ENCODE assay signal across 9 cellular contexts in genomic region chr13:51644649-51645048, GRCh38.
DNase-seq lines count a peak whose midpoint lies in the region; ATAC-seq, FAIRE-seq and TF ChIP-seq lines count a peak whose summit lies in the region.
"Had no signal": no experiment of that assay in that cellular context is flagged by ENCODE, and none has a peak within 500 bp of the region (broad histone marks: within the 10 kb centered on the region; RNA-seq: fewer than 3 reads in every experiment).

No MANE protein-coding gene starts in this region.

- H3K4me3 Mint-ChIP-seq in CD14-positive monocyte = peak overlapping the region; percentile 39 to 85

- H3K4me2 ChIP-seq in GM12878 (ENCODE audit: control insufficient read depth, insufficient read depth) = no peak overlapping the region

- no peak for TF ChIP-seq RAD21 in GM12878 (IDR thresholded peaks at IDR 0.05; ENCODE audit: insufficient read depth, low read depth, low read length)

- H3K4me3 ChIP-seq in HUES64 (ENCODE audit: low read length) (no peak overlapping the region), GM12878 (no peak overlapping the region), right lobe of liver (no peak overlapping the region), H7 (ENCODE audit: insufficient read depth, low read depth, low read length) (no peak overlapping the region)
- H3K4me3 ChIP-seq: K562 had no signal

- no peaks in the 10 kb centered on the region for H3K27me3 ChIP-seq in HUES64 (ENCODE audit: insufficient read depth, low read length)
- H3K27me3 ChIP-seq in GM12878 (replicated peaks in 1 of 2; ENCODE audit: control insufficient read depth in 2 of 2, insufficient read depth in 2 of 2, low read length in 1 of 2) = no peaks in the 10 kb centered on the region
- H3K27me3 ChIP-seq in right lobe of liver = no peaks in the 10 kb centered on the region
- no peaks in the 10 kb centered on the region for H3K27me3 ChIP-seq in H7 (ENCODE audit: control insufficient read depth, insufficient read depth, low read length)

- H3K79me2 ChIP-seq in GM12878 (ENCODE audit: control insufficient read depth, insufficient read depth, low read length) = no peaks in the 10 kb centered on the region; the same call in none of the 2 replicates

- in situ Hi-C loops in GM12878 (cut with MboI) = no loop called here

- ATAC-seq in GM12878 (peak; percentile 68), right lobe of liver (peak in 3 of 4 donors; percentile 23 to 42 (median 31))
- ATAC-seq: K562 had no signal

- RAD21 ChIA-PET in GM12878 (lab: Charles Lee; ENCODE audit: unreplicated experiment) = interaction anchor here (0.6 to 2.2 kb wide), 8 partner anchors 12 to 191 kb away, joined by 3 to 9 read pairs (median 4); no protein-coding TSS in a partner anchor

- TF ChIP-seq CTCF in CD14-positive monocyte (IDR thresholded peaks at IDR 0.05) (no peak), GM12878 (IDR thresholded peaks at IDR 0.05 in 2 of 3, conservative IDR thresholded peaks at IDR 0.05 in 1 of 3; ENCODE audit: control insufficient read depth in 2 of 3, extremely low read depth in 1 of 3, insufficient read depth in 1 of 3, low read depth in 3 of 3, low read length in 3 of 3) (no peak), right lobe of liver (IDR thresholded peaks at IDR 0.05) (no peak)

- H2AFZ ChIP-seq in GM12878 (ENCODE audit: control insufficient read depth, low read depth, low read length) = no peak overlapping the region

- POLR2A ChIA-PET in GM12878 (lab: Charles Lee) = interaction anchor here (0.6 to 1.3 kb wide), 3 partner anchors 22 to 32 kb away, joined by 3 to 4 read pairs (median 3); no protein-coding TSS in a partner anchor

- H3K36me3 Mint-ChIP-seq in CD14-positive monocyte = peaks cover 8 to 14% of the 10 kb centered on the region in 2 donors

- H3K27ac ChIP-seq in HUES64 (ENCODE audit: low read depth, low read length) (peak overlapping the region; percentile 85), GM12878 (ENCODE audit: control insufficient read depth, insufficient read depth) (peak overlapping the region; percentile 4; the same call in 1 of the 2 replicates), right lobe of liver (peak overlapping the region in 1 of 3 donors; percentile 16)

- H3K4me1 Mint-ChIP-seq in CD14-positive monocyte = peaks cover 60% of the 10 kb centered on the region

- CTCF ChIA-PET in GM12878 (lab: Yijun Ruan, JAX) = interaction anchor here (0.9 to 1.8 kb wide), 6 partner anchors 12 to 192 kb away, joined by 3 to 7 read pairs (median 4); partner anchors contain the start of gene INTS6

- H3K9ac ChIP-seq in HUES64 (ENCODE audit: low read depth, low read length) (peak overlapping the region; percentile 55), GM12878 (ENCODE audit: control insufficient read depth, insufficient read depth, low read length) (no peak overlapping the region)

- FAIRE-seq in GM12878 (lab: Jason Lieb, UNC) = no peak
- FAIRE-seq: K562 had no signal

- no peaks in the 10 kb centered on the region for H3K27me3 Mint-ChIP-seq in CD14-positive monocyte (ENCODE audit: low read depth in 3 of 3)

- DNase-seq in CD14-positive monocyte (ENCODE audit: low spot score) = no peak
- DNase-seq in GM12878 (ENCODE audit: low read depth, low spot score) = no peak
- DNase-seq in right lobe of liver = no peak
- DNase-seq in NCI-H187 treated with DMSO at 0.1 percent for 48 hours (lab: John Stamatoyannopoulos, UW) = no peak
- DNase-seq in NCI-H2196 (lab: John Stamatoyannopoulos, UW; ENCODE audit: unreplicated experiment) = no peak
- DNase-seq in SKM-1 treated with dmso at 0.1 percent for 144 hours (lab: John Stamatoyannopoulos, UW; ENCODE audit: unreplicated experiment) = no peak
- DNase-seq in H7 = no peak

- intact Hi-C loops in CD14-positive monocyte (cut with micrococcal nuclease) (loop anchor here (2.0 to 5.0 kb wide), 2 partner anchors 47 to 60 kb away; partner anchors contain the start of gene WDFY2 (in 2 of the 2)), GM12878 (cut with micrococcal nuclease; ENCODE audit: unreplicated experiment) (no loop called here), right lobe of liver (cut with DNase I) (no loop called here)

- no peaks in the 10 kb centered on the region for H4K20me1 ChIP-seq in GM12878 (ENCODE audit: control insufficient read depth, insufficient read depth)

- TF ChIP-seq POLR2A in GM12878 (IDR thresholded peaks at IDR 0.05; ENCODE audit: low read depth, low read length) (no peak), right lobe of liver (IDR thresholded peaks at IDR 0.05) (no peak)

- H3K36me3 ChIP-seq in HUES64 (ENCODE audit: insufficient read depth, low read length) (no peaks in the 10 kb centered on the region), GM12878 (ENCODE audit: control insufficient read depth in 2 of 2, insufficient read depth in 2 of 2, low read length in 1 of 2) (no peaks in the 10 kb centered on the region), right lobe of liver (no peaks in the 10 kb centered on the region), H7 (replicated peaks; ENCODE audit: control insufficient read depth, insufficient read depth, low read length) (no peaks in the 10 kb centered on the region)

- TF ChIP-seq EP300 in GM12878 (IDR thresholded peaks at IDR 0.05; ENCODE audit: borderline replicate concordance in 1 of 2, control insufficient read depth in 1 of 2, low read depth in 2 of 2, low read length in 2 of 2) = no peak

- peaks cover 49% of the 10 kb centered on the region for H3K4me1 ChIP-seq in HUES64 (ENCODE audit: insufficient read depth, low read length)
- H3K4me1 ChIP-seq in GM12878 (ENCODE audit: control insufficient read depth, insufficient read depth, low read length) = peaks cover 12% of the 10 kb centered on the region
- H3K4me1 ChIP-seq in right lobe of liver = peaks cover 0 to 23% (median 1%) of the 10 kb centered on the region in 4 donors

- no TSS peak for BruUV-seq in GM12878 (replicated peaks; lab: Mats Ljungman, UMichigan)

- SMC1A ChIA-PET in GM12878 (lab: Charles Lee; ENCODE audit: uncharacterized antibody, unreplicated experiment) = interaction anchor here (0.7 to 2.7 kb wide), 19 partner anchors 10 to 191 kb away, joined by 3 to 14 read pairs (median 5); no protein-coding TSS in a partner anchor

- H3K9me3 ChIP-seq in HUES64 (ENCODE audit: insufficient read depth, low read depth, low read length) (no peaks in the 10 kb centered on the region), GM12878 (replicated peaks; ENCODE audit: control insufficient read depth, insufficient read depth, low read length) (no peaks in the 10 kb centered on the region), right lobe of liver (no peaks in the 10 kb centered on the region)

- H3K9me3 Mint-ChIP-seq in CD14-positive monocyte = no peaks in the 10 kb centered on the region

- WGBS in HUES64 = 73% methylated on average over 1 of the region's 1 CpG
- 0% methylated on average over 1 of the region's 1 CpG for WGBS in GM12878 (ENCODE audit: insufficient coverage, insufficient replicate concordance, low lambda C conversion rate, missing lambda C conversion rate)
- no CpG with 5 or more reads among the region's 1 CpG for WGBS in right lobe of liver (ENCODE audit: insufficient coverage, low coverage, low lambda C conversion rate, missing lambda C conversion rate)

- H3K27ac Mint-ChIP-seq in CD14-positive monocyte = peak overlapping the region; percentile 97 to 100 (median 99)

TF ChIP-seq in GM12878, 131 proteins besides CTCF, POLR2A, EP300 and RAD21:
- TF ChIP-seq ZNF384 (IDR thresholded peaks at IDR 0.05; ENCODE audit: borderline replicate concordance, low read depth, low read length) (no peak), CBX5 (IDR thresholded peaks at IDR 0.05; ENCODE audit: low read depth) (no peak), BRCA1 (IDR thresholded peaks at IDR 0.05; ENCODE audit: low read depth, low read length) (no peak), MYC (IDR thresholded peaks at IDR 0.05; ENCODE audit: insufficient read depth, insufficient read length, insufficient replicate concordance, low read length, severe bottlenecking) (no peak), KAT2A (conservative IDR thresholded peaks at IDR 0.05; ENCODE audit: control insufficient read depth, low read depth, low read length) (no peak), PKNOX1 (IDR thresholded peaks at IDR 0.05) (0 out of 2 replicates have a peak, but pooled peaks have one; percentile 48), NBN (IDR thresholded peaks at IDR 0.05) (no peak), MEF2A (IDR thresholded peaks at IDR 0.05; ENCODE audit: insufficient read depth, low read depth, low read length) (no peak)
- TF ChIP-seq, protein P1, sequence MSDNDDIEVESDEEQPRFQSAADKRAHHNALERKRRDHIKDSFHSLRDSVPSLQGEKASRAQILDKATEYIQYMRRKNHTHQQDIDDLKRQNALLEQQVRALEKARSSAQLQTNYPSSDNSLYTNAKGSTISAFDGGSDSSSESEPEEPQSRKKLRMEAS (IDR thresholded peaks at IDR 0.05; ENCODE audit: low read depth, low read length) = no peak

Comparison
In these comparisons a context has a peak if more than half of its experiments do, and no peak if none do; other contexts are left out.
1. intact Hi-C loops: an anchor here in CD14-positive monocyte (2.0 to 5.0 kb wide); none called in GM12878 and right lobe of liver.